ENCODE assay signal across 1 cellular context in genomic region chr16:68893710-68894705, GRCh38.
A peak's percentile ranks its signal among the peaks of the same experiment; 100 is the strongest.
TF ChIP-seq lines count a peak whose summit lies in the region.

No MANE protein-coding gene starts in this region.

TF ChIP-seq in HepG2, 621 proteins besides CTCF, POLR2A, EP300 and RAD21 (continued from another document):
- no peak for TF ChIP-seq ZHX1 (CRISPR knock-in tag; IDR thresholded peaks at IDR 0.05; ENCODE audit: low read depth)
- TF ChIP-seq ATF1 (CRISPR knock-in tag; IDR thresholded peaks at IDR 0.05) = no peak
- TF ChIP-seq ZNF235 (CRISPR knock-in tag; IDR thresholded peaks at IDR 0.05; ENCODE audit: borderline replicate concordance) = no peak
- 0 out of 2 replicates have a peak, but pooled peaks have one; percentile 37 for TF ChIP-seq ZBTB38 (CRISPR knock-in tag; IDR thresholded peaks at IDR 0.05)
- TF ChIP-seq ZNF510 (CRISPR knock-in tag; IDR thresholded peaks at IDR 0.05; ENCODE audit: low read depth) = no peak
- peak; percentile 35; the same call in 1 of the 2 replicates for TF ChIP-seq THRA (CRISPR knock-in tag; IDR thresholded peaks at IDR 0.05; ENCODE audit: borderline replicate concordance)
- no peak for TF ChIP-seq RXRB (CRISPR knock-in tag; IDR thresholded peaks at IDR 0.05; ENCODE audit: borderline replicate concordance)
- peak; percentile 59; the same call in 1 of the 2 replicates for TF ChIP-seq ARNTL (CRISPR knock-in tag; IDR thresholded peaks at IDR 0.05)
- TF ChIP-seq ZNF850 (CRISPR knock-in tag; conservative IDR thresholded peaks at IDR 0.05) = no peak
- TF ChIP-seq ARID4A (CRISPR knock-in tag; IDR thresholded peaks at IDR 0.05; ENCODE audit: borderline replicate concordance) = peak; percentile 41; the same call in 1 of the 2 replicates
- 0 out of 2 replicates have a peak, but pooled peaks have one; percentile 42 for TF ChIP-seq REPIN1 (CRISPR knock-in tag; IDR thresholded peaks at IDR 0.05; ENCODE audit: borderline replicate concordance, low read depth)
- 0 out of 2 replicates have a peak, but pooled peaks have one; percentile 55 for TF ChIP-seq SP140L (CRISPR knock-in tag; IDR thresholded peaks at IDR 0.05; ENCODE audit: borderline replicate concordance)
- TF ChIP-seq ZNF331 (CRISPR knock-in tag; IDR thresholded peaks at IDR 0.05) = 0 out of 2 replicates have a peak, but pooled peaks have one; percentile 40
- peak; percentile 52; the same call in 1 of the 2 replicates for TF ChIP-seq TFE3 (CRISPR knock-in tag; IDR thresholded peaks at IDR 0.05)
- peak; percentile 46; the same call in 1 of the 2 replicates for TF ChIP-seq ZMYM4 (CRISPR knock-in tag; IDR thresholded peaks at IDR 0.05)
- no peak for TF ChIP-seq MYPOP (CRISPR knock-in tag; IDR thresholded peaks at IDR 0.05)
- TF ChIP-seq GTF3A (CRISPR knock-in tag; conservative IDR thresholded peaks at IDR 0.05) = no peak
- TF ChIP-seq ZNF441 (CRISPR knock-in tag; IDR thresholded peaks at IDR 0.05; ENCODE audit: borderline replicate concordance) = peak; percentile 78; the same call in 1 of the 2 replicates
- TF ChIP-seq HOXA5 (CRISPR knock-in tag; IDR thresholded peaks at IDR 0.05) = 0 out of 2 replicates have a peak, but pooled peaks have one; percentile 38
- 0 out of 2 replicates have a peak, but pooled peaks have one; percentile 33 for TF ChIP-seq BCL3 (CRISPR knock-in tag; IDR thresholded peaks at IDR 0.05)
- peak; percentile 41; the same call in 1 of the 2 replicates for TF ChIP-seq ZNF558 (CRISPR knock-in tag; IDR thresholded peaks at IDR 0.05; ENCODE audit: borderline replicate concordance)
- no peak for TF ChIP-seq ISX (CRISPR knock-in tag; conservative IDR thresholded peaks at IDR 0.05)
- TF ChIP-seq STAT5B (CRISPR knock-in tag; IDR thresholded peaks at IDR 0.05) = peak; percentile 35; the same call in 1 of the 2 replicates
- peak; percentile 61; the same call in 1 of the 2 replicates for TF ChIP-seq MEF2D (CRISPR knock-in tag; IDR thresholded peaks at IDR 0.05)
- TF ChIP-seq NFKBIZ (CRISPR knock-in tag; IDR thresholded peaks at IDR 0.05) = 0 out of 2 replicates have a peak, but pooled peaks have one; percentile 42
- no peak; the same call in 1 of the 2 replicates for TF ChIP-seq IRF2 (CRISPR knock-in tag; IDR thresholded peaks at IDR 0.05)
- TF ChIP-seq KDM5A (IDR thresholded peaks at IDR 0.05; ENCODE audit: borderline replicate concordance, low read length) = no peak
- TF ChIP-seq ATF7-NPFF (CRISPR knock-in tag; IDR thresholded peaks at IDR 0.05; ENCODE audit: low read depth) = no peak
